21 cellular contexts compared by ENCODE assay signal in the genomic region with DNA sequence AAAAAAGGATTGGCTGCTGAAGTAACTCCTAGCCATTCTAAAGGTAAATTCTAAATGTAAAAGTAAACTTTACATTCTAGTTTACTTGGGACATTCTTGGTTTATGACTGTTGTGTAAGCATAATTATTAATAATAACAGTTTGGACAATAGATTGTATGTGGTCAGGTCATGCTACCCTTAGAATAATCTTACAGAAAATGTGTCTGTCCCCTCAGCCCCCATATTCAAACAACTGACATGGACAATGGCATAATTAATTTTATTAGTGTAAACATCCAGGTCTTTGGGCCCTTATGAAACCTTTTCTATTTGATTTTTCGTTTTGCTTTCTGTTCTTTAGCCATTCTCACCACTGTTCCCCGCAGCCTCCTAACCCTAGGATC. TPM values are rescaled to one million over a fixed set of nuclear protein-coding genes. Genes with fewer than 3 reads are reported as not detected.
A peak's percentile ranks its signal among the peaks of the same experiment; 100 is the strongest.
DNase-seq lines count a peak whose midpoint lies in the region; ATAC-seq and TF ChIP-seq lines count a peak whose summit lies in the region.
"Had no signal": no experiment of that assay in that cellular context is flagged by ENCODE, and none has a peak within 500 bp of the region (broad histone marks: within the 10 kb centered on the region; RNA-seq: fewer than 3 reads in every experiment).

No MANE protein-coding gene starts in this region.

- H4K91ac ChIP-seq in H9 (ENCODE audit: insufficient read length, low read depth, low read length), result no peak overlapping the region

- no peak overlapping the region for H3K4ac ChIP-seq in H9 (ENCODE audit: low read depth, low read length)

- H2BK120ac ChIP-seq in H9 (ENCODE audit: low read depth, low read length, poor library complexity, severe bottlenecking), result no peak overlapping the region

- POLR2A ChIA-PET in naive thymus-derived CD4-positive, alpha-beta T cell (lab: Charles Lee), result no interaction called here

- H3K4me2 ChIP-seq in mammary epithelial cell (ENCODE audit: insufficient read depth, low read depth, low read length) (no peak overlapping the region), H9 (ENCODE audit: insufficient read depth, insufficient read length, low read length) (no peak overlapping the region)

- WGBS in mammary epithelial cell (ENCODE audit: low coverage, missing lambda C conversion rate), result 94% methylated on average over 2 of the region's 2 CpGs
- WGBS in H9 (ENCODE audit: extremely low coverage, insufficient read length, low lambda C conversion rate), result no CpG with 5 or more reads among the region's 2 CpGs
- WGBS in right cardiac atrium, result 83% methylated on average over 2 of the region's 2 CpGs

- H3K27me3 ChIP-seq in mammary epithelial cell (ENCODE audit: insufficient read depth, low read length) (no peaks in the 10 kb centered on the region), H9 (ENCODE audit: insufficient read depth, low read length) (no peaks in the 10 kb centered on the region), right cardiac atrium (ENCODE audit: control insufficient read depth, insufficient read depth) (no peaks in the 10 kb centered on the region)
- H3K27me3 ChIP-seq in naive thymus-derived CD4-positive, alpha-beta T cell (ENCODE audit: control insufficient read depth in 2 of 2, insufficient read depth in 2 of 2, low read length in 2 of 2), result no peaks in the 10 kb centered on the region
- H3K27me3 ChIP-seq: ovary, stomach had no signal

- H3K4me3 ChIP-seq in mammary epithelial cell (replicated peaks in 1 of 3; ENCODE audit: insufficient read depth in 1 of 3, low read depth in 2 of 3, low read length in 3 of 3) (no peak overlapping the region), right cardiac atrium (ENCODE audit: low read length) (no peak overlapping the region)
- H3K4me3 ChIP-seq in naive thymus-derived CD4-positive, alpha-beta T cell (ENCODE audit: low read length), result no peak overlapping the region
- H3K4me3 ChIP-seq: ovary, stomach had no signal

- H2AK5ac ChIP-seq in H9 (ENCODE audit: insufficient read length, low read length), result no peak overlapping the region

- H4K8ac ChIP-seq in H9 (replicated peaks; ENCODE audit: insufficient read length, low read depth, low read length), result no peak overlapping the region

- H3K9me3 Mint-ChIP-seq in natural killer cell (no peaks in the 10 kb centered on the region), H9 (no peaks in the 10 kb centered on the region)
- H3K9me3 Mint-ChIP-seq in natural killer cell treated with Interleukin-12 subunit alpha and Interleukin-12 subunit beta and Interleukin-15 and Interleukin-18, amount 100 ng/mL, for 72 hours, result no peaks in the 10 kb centered on the region
- H3K9me3 Mint-ChIP-seq in naive thymus-derived CD4-positive, alpha-beta T cell, result no peaks in the 10 kb centered on the region

- no peaks in the 10 kb centered on the region for H3K27me3 Mint-ChIP-seq in natural killer cell (ENCODE audit: low read depth in 2 of 2)
- no peaks in the 10 kb centered on the region for H3K27me3 Mint-ChIP-seq in natural killer cell treated with Interleukin-12 subunit alpha and Interleukin-12 subunit beta and Interleukin-15 and Interleukin-18, amount 100 ng/mL, for 72 hours
- H3K27me3 Mint-ChIP-seq in naive thymus-derived CD4-positive, alpha-beta T cell, result no peaks in the 10 kb centered on the region
- no peaks in the 10 kb centered on the region for H3K27me3 Mint-ChIP-seq in H9 (ENCODE audit: low read depth)

- no peak overlapping the region for H2BK20ac ChIP-seq in H9 (ENCODE audit: low read depth, low read length, poor library complexity, severe bottlenecking)

- H3K18ac ChIP-seq in H9 (ENCODE audit: insufficient read length, low read depth, low read length), result no peak overlapping the region

- BruUV-seq in mammary epithelial cell (replicated peaks; lab: Mats Ljungman, UMichigan), result no TSS peak

- H3K79me1 ChIP-seq in H9 (ENCODE audit: insufficient read depth, low read depth, low read length, poor library complexity, severe bottlenecking), result no peaks in the 10 kb centered on the region

- H2BK15ac ChIP-seq in H9 (ENCODE audit: low read depth, low read length), result no peak overlapping the region

- H3K79me2 ChIP-seq in mammary epithelial cell (ENCODE audit: insufficient read depth, low read length) (peaks cover 10% of the 10 kb centered on the region), H9 (ENCODE audit: insufficient read depth, low read length) (no peaks in the 10 kb centered on the region)

- dilution Hi-C loops in mammary epithelial cell (cut with HindIII; ENCODE audit: low sequenced_read_pairs), result loop anchor here (25.0 kb wide), 1 partner anchor 377 kb away; no protein-coding TSS in a partner anchor

- H2AFZ ChIP-seq in mammary epithelial cell (ENCODE audit: low read depth, low read length) (no peak overlapping the region), H9 (ENCODE audit: low read length) (no peak overlapping the region)

- peak in 1 of 3 donors; percentile 3 for ATAC-seq in natural killer cell
- ATAC-seq in natural killer cell treated with Interleukin-12 subunit alpha and Interleukin-12 subunit beta and Interleukin-15 and Interleukin-18, amount 100 ng/mL, for 72 hours, result no peak
- ATAC-seq in naive thymus-derived CD4-positive, alpha-beta T cell, result peak; percentile 23
- no peak for ATAC-seq in right cardiac atrium

- H3K56ac ChIP-seq in H9 (ENCODE audit: insufficient read length, low read depth, low read length), result no peak overlapping the region

- no peak overlapping the region for H4K5ac ChIP-seq in H9 (ENCODE audit: insufficient read length, low read depth, low read length)

- H3K23ac ChIP-seq in H9 (ENCODE audit: insufficient read length, low read depth, low read length), result no peak overlapping the region

- H3K14ac ChIP-seq in H9 (ENCODE audit: insufficient read depth, low read length), result no peak overlapping the region

- H4K20me1 ChIP-seq in mammary epithelial cell (ENCODE audit: insufficient read depth, low read length), result no peaks in the 10 kb centered on the region
- H4K20me1 ChIP-seq in H9 (ENCODE audit: control insufficient read depth, insufficient read depth, insufficient read length), result no peaks in the 10 kb centered on the region

- peak overlapping the region in 1 of 2 donors; percentile 86 for H3K27ac Mint-ChIP-seq in natural killer cell
- peak overlapping the region in 1 of 2 donors; percentile 62 for H3K27ac Mint-ChIP-seq in natural killer cell treated with Interleukin-12 subunit alpha and Interleukin-12 subunit beta and Interleukin-15 and Interleukin-18, amount 100 ng/mL, for 72 hours
- H3K27ac Mint-ChIP-seq in naive thymus-derived CD4-positive, alpha-beta T cell, result peak overlapping the region in 8 of 9 donors; percentile 7 to 81 (median 60)
- H3K27ac Mint-ChIP-seq in H9, result no peak overlapping the region; a peak in 1 of 7 replicates

- in situ Hi-C loops in mammary epithelial cell (cut with MboI; ENCODE audit: low sequenced_read_pairs in 2 of 2), result no loop called here

- H3K9me3 ChIP-seq in mammary epithelial cell (replicated peaks; ENCODE audit: insufficient read depth, low read length) (no peaks in the 10 kb centered on the region), H9 (ENCODE audit: control insufficient read depth, low read depth, low read length) (no peaks in the 10 kb centered on the region), right cardiac atrium (ENCODE audit: control insufficient read depth, low read length) (no peaks in the 10 kb centered on the region)
- H3K9me3 ChIP-seq in naive thymus-derived CD4-positive, alpha-beta T cell (ENCODE audit: control insufficient read depth in 2 of 3, low read length in 3 of 3), result no peaks in the 10 kb centered on the region
- H3K9me3 ChIP-seq: ovary, stomach had no signal

- no peak overlapping the region for H2BK5ac ChIP-seq in H9 (ENCODE audit: insufficient read length, low read length)

- H3K36me3 Mint-ChIP-seq in natural killer cell (peaks cover 22% of the 10 kb centered on the region), H9 (ENCODE audit: insufficient read depth in 1 of 3, low read depth in 3 of 3) (peaks cover 16 to 33% (median 31%) of the 10 kb centered on the region in 3 experiments)
- H3K36me3 Mint-ChIP-seq in natural killer cell treated with Interleukin-12 subunit alpha and Interleukin-12 subunit beta and Interleukin-15 and Interleukin-18, amount 100 ng/mL, for 72 hours, result peaks cover 24% of the 10 kb centered on the region
- peaks cover 11 to 33% (median 25%) of the 10 kb centered on the region in 5 donors for H3K36me3 Mint-ChIP-seq in naive thymus-derived CD4-positive, alpha-beta T cell

- H3K9ac ChIP-seq in mammary epithelial cell (ENCODE audit: insufficient read depth, low read length), result no peak overlapping the region
- no peak overlapping the region for H3K9ac ChIP-seq in H9 (ENCODE audit: extremely low read depth, insufficient read length, low read length)

- H3T11ph ChIP-seq in H9 (ENCODE audit: low read length), result no peak overlapping the region

- TF ChIP-seq CTCF in natural killer cell (IDR thresholded peaks at IDR 0.05), result no peak
- no peak for TF ChIP-seq CTCF in mammary epithelial cell (conservative IDR thresholded peaks at IDR 0.05 in 1 of 2, IDR thresholded peaks at IDR 0.05 in 1 of 2; ENCODE audit: extremely low read depth in 1 of 2, insufficient read depth in 1 of 2, low read depth in 1 of 2, low read length in 2 of 2)
- TF ChIP-seq CTCF in H9 (conservative IDR thresholded peaks at IDR 0.05), result no peak

- H2BK12ac ChIP-seq in H9 (ENCODE audit: insufficient read length, low read depth, low read length), result no peak overlapping the region

- H3K4me1 ChIP-seq in mammary epithelial cell (ENCODE audit: insufficient read depth, low read length) (no peaks in the 10 kb centered on the region), H9 (ENCODE audit: insufficient read depth, low read length) (no peaks in the 10 kb centered on the region), right cardiac atrium (ENCODE audit: control insufficient read depth, insufficient read depth, low read length) (no peaks in the 10 kb centered on the region)
- H3K4me1 ChIP-seq in naive thymus-derived CD4-positive, alpha-beta T cell (ENCODE audit: control insufficient read depth in 2 of 2, insufficient read depth in 2 of 2, low read length in 2 of 2), result peaks cover 5 to 7% of the 10 kb centered on the region in 2 donors

- CTCF ChIA-PET in mammary epithelial cell (lab: Charles Lee; ENCODE audit: low non-redundant PET), result no interaction called here
- CTCF ChIA-PET in naive thymus-derived CD4-positive, alpha-beta T cell (lab: Charles Lee), result no interaction called here

- H3K4me1 Mint-ChIP-seq in natural killer cell (peaks cover 3 to 17% of the 10 kb centered on the region in 2 donors), H9 (no peaks in the 10 kb centered on the region)
- peaks cover 16 to 17% of the 10 kb centered on the region in 2 donors for H3K4me1 Mint-ChIP-seq in natural killer cell treated with Interleukin-12 subunit alpha and Interleukin-12 subunit beta and Interleukin-15 and Interleukin-18, amount 100 ng/mL, for 72 hours (ENCODE audit: low read depth in 2 of 2)
- H3K4me1 Mint-ChIP-seq in naive thymus-derived CD4-positive, alpha-beta T cell, result peaks cover 7 to 45% (median 34%) of the 10 kb centered on the region in 7 donors

- intact Hi-C loops in natural killer cell (cut with micrococcal nuclease), result loop anchor here (10.0 kb wide), 1 partner anchor 266 kb away; no protein-coding TSS in a partner anchor
- intact Hi-C loops in mammary epithelial cell (cut with micrococcal nuclease), result loop anchor here (10.0 kb wide), 1 partner anchor 54 kb away; no protein-coding TSS in a partner anchor
- intact Hi-C loops in naive thymus-derived CD4-positive, alpha-beta T cell (cut with micrococcal nuclease), result loop anchor here in 1 of 2 donors (10.0 kb wide), 1 partner anchor 406 kb away; a partner anchor contains a TSS
- intact Hi-C loops in right cardiac atrium (cut with DNase I), result no loop called here

- H3K4me3 Mint-ChIP-seq in natural killer cell (peak overlapping the region; percentile 28), H9 (no peak overlapping the region)
- no peak overlapping the region for H3K4me3 Mint-ChIP-seq in natural killer cell treated with Interleukin-12 subunit alpha and Interleukin-12 subunit beta and Interleukin-15 and Interleukin-18, amount 100 ng/mL, for 72 hours
- no peak overlapping the region for H3K4me3 Mint-ChIP-seq in naive thymus-derived CD4-positive, alpha-beta T cell

- no peak for DNase-seq in natural killer cell
- no peak for DNase-seq in natural killer cell treated with Interleukin-12 subunit alpha and Interleukin-12 subunit beta and Interleukin-15 and Interleukin-18, amount 100 ng/mL, for 72 hours (ENCODE audit: low spot score)
- DNase-seq in mammary epithelial cell, result no peak
- DNase-seq in naive thymus-derived CD4-positive, alpha-beta T cell, result no peak
- no peak for DNase-seq in activated CD4-positive, alpha-beta T cell treated with anti-CD3 and anti-CD28 coated beads for 4 hours
- DNase-seq in H9, result no peak
- no peak for DNase-seq in retina
- DNase-seq in right cardiac atrium, result no peak
- DNase-seq: activated CD8-positive, alpha-beta memory T cell treated with anti-CD3 and anti-CD28 coated beads for 24 hours; activated gamma-delta T cell; Calu3; effector memory CD4-positive, alpha-beta T cell; GDM1; KBM-7; NCI-H1436; NCI-H526 treated with DMSO at 0.1 percent for 48 hours; PC-3; stimulated activated CD4-positive, alpha-beta T cell treated with anti-CD3 and anti-CD28 coated beads, Interleukin-12 subunit alpha, Interleukin-12 subunit beta, amount 100 ng/mL, for 4 hours; stomach had no signal

- no peaks in the 10 kb centered on the region for H3K23me2 ChIP-seq in H9 (ENCODE audit: insufficient read length, low read depth, low read length, poor library complexity, severe bottlenecking)

- H3K36me3 ChIP-seq in mammary epithelial cell (ENCODE audit: insufficient read depth, low read length), result peaks cover 37% of the 10 kb centered on the region
- peaks cover 20 to 42% (median 31%) of the 10 kb centered on the region in 3 experiments for H3K36me3 ChIP-seq in naive thymus-derived CD4-positive, alpha-beta T cell (ENCODE audit: control insufficient read depth in 2 of 3, insufficient read depth in 3 of 3, low read length in 3 of 3)
- H3K36me3 ChIP-seq: ovary had no signal

- H3K27ac ChIP-seq in mammary epithelial cell (ENCODE audit: insufficient read depth, low read depth, low read length) (peak overlapping the region; percentile 43), H9 (ENCODE audit: insufficient read length, low read depth, low read length) (no peak overlapping the region), right cardiac atrium (ENCODE audit: low read length) (no peak overlapping the region)
- H3K27ac ChIP-seq in naive thymus-derived CD4-positive, alpha-beta T cell (ENCODE audit: low read depth, low read length), result no peak overlapping the region
- H3K27ac ChIP-seq: VCaP had no signal

RNA-seq across cellular contexts. Expression of a gene that starts 11.2 kb away (rescaled TPM):
- 100 to 1,000 TPM; 627 to 717 (median 634) TPM for total RNA-seq in natural killer cell
- 100 to 1,000 TPM; 587 to 647 TPM for total RNA-seq in natural killer cell treated with Interleukin-12 subunit alpha and Interleukin-12 subunit beta and Interleukin-15 and Interleukin-18, amount 100 ng/mL, for 72 hours
- 1,000 to 10,000 TPM; 1,327 to 1,978 TPM for total RNA-seq in mammary epithelial cell
- polyA plus RNA-seq in mammary epithelial cell, result 1,682 TPM
- 2,334 TPM for polyA minus RNA-seq in mammary epithelial cell
- 1,000 to 10,000 TPM in 3 of 5 experiments, 100 to 1,000 TPM in 2; 498 to 2,181 (median 1,002) TPM for total RNA-seq in naive thymus-derived CD4-positive, alpha-beta T cell
- polyA plus RNA-seq in naive thymus-derived CD4-positive, alpha-beta T cell, result 100 to 1,000 TPM; 399 to 546 TPM
- total RNA-seq in H9 (2021), result 232 and 240 TPM in 2 replicates
- total RNA-seq in right cardiac atrium, result 100 to 1,000 TPM; 772 to 952 (median 847) TPM
- polyA plus RNA-seq in right cardiac atrium, result 724 TPM

RNA-seq across cellular contexts. Expression of a gene that starts 37.8 kb away (rescaled TPM):
- total RNA-seq in natural killer cell, result 10 to 100 TPM; 11.0 to 21.8 (median 14.4) TPM
- 10 to 100 TPM in 1 of 2 donors, 1 to 10 TPM in 1; 8.1 to 15.2 TPM for total RNA-seq in natural killer cell treated with Interleukin-12 subunit alpha and Interleukin-12 subunit beta and Interleukin-15 and Interleukin-18, amount 100 ng/mL, for 72 hours
- total RNA-seq in mammary epithelial cell, result 1 to 10 TPM; 3.5 to 6.2 TPM
- 2.4 TPM for polyA plus RNA-seq in mammary epithelial cell
- 0.26 TPM for polyA minus RNA-seq in mammary epithelial cell
- total RNA-seq in naive thymus-derived CD4-positive, alpha-beta T cell, result 10 to 100 TPM; 10.2 to 30.6 (median 15.9) TPM
- 10 to 100 TPM in 1 of 2 donors, 1 to 10 TPM in 1; 9.7 to 12.8 TPM for polyA plus RNA-seq in naive thymus-derived CD4-positive, alpha-beta T cell
- total RNA-seq in H9 (2021), result 18.8 and 20.2 TPM in 2 replicates
- 1 to 10 TPM; 4.5 to 6.9 (median 5.4) TPM for total RNA-seq in right cardiac atrium
- polyA plus RNA-seq in right cardiac atrium, result 2.1 TPM

Comparison
In these comparisons a context has a peak if more than half of its experiments do, and no peak if none do; other contexts are left out.
1. H3K27ac Mint-ChIP-seq: peak in naive thymus-derived CD4-positive, alpha-beta T cell (8 of 9); none in H9 (0 of 3).
2. intact Hi-C loops: an anchor here in natural killer cell (10.0 kb wide) and mammary epithelial cell (10.0 kb wide); none called in right cardiac atrium.